Comparison of ENCODE assay signal across 17 cellular contexts in the genomic region with DNA sequence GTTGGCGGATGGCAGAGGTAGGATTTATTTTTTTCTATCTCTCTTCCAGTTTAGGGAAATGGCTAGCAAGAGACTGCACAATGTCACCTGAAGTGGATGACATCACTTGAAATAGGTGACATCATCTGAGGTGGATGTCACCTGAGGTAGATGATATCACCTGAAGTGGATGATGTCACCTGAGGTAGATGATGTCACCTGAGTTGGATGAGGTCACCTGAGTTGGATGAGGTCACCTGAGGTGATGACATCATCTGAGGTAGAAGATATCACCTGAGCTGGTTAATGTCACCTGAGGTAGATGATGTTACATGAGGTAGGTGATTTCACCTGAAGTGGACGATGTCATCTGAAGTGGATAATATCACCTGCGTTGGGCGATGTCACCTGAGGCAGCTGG.
DNase-seq lines count a peak whose midpoint lies in the region; TF ChIP-seq lines count a peak whose summit lies in the region.
"Had no signal": no experiment of that assay in that cellular context is flagged by ENCODE, and none has a peak within 500 bp of the region (broad histone marks: within the 10 kb centered on the region; RNA-seq: fewer than 3 reads in every experiment).

No MANE protein-coding gene starts in this region.

- H3K4me1 Mint-ChIP-seq in endodermal cell, result peaks cover 14% of the 10 kb centered on the region
- H3K4me1 Mint-ChIP-seq: B cell; CD4-positive, CD25-positive, alpha-beta regulatory T cell; T-helper 17 cell had no signal

- no peak overlapping the region for H3K27ac Mint-ChIP-seq in endodermal cell
- H3K27ac Mint-ChIP-seq: B cell; CD4-positive, CD25-positive, alpha-beta regulatory T cell; T-helper 17 cell had no signal

- no peak overlapping the region for H3K4me3 Mint-ChIP-seq in endodermal cell
- H3K4me3 Mint-ChIP-seq: B cell; CD4-positive, CD25-positive, alpha-beta regulatory T cell; T-helper 17 cell had no signal

- H3K4me1 ChIP-seq in endodermal cell (ENCODE audit: control insufficient read depth, insufficient read depth, low read length), result peaks cover 7% of the 10 kb centered on the region

- TF ChIP-seq CTCF in epithelial cell of esophagus (IDR thresholded peaks at IDR 0.05; ENCODE audit: insufficient read depth, low read depth, low read length, missing control alignments) (no peak), endodermal cell (conservative IDR thresholded peaks at IDR 0.05) (no peak)

- in situ Hi-C loops in KBM-7 (cut with MboI; ENCODE audit: low pct_unique_long_range_greater_than_20kb, low sequenced_read_pairs), result no loop called here

- H3K27me3 ChIP-seq in endodermal cell (ENCODE audit: control insufficient read depth, insufficient read depth, low read length, poor library complexity, severe bottlenecking), result no peaks in the 10 kb centered on the region

- peak; percentile 21 for DNase-seq in DMS 273 (lab: John Stamatoyannopoulos, UW; ENCODE audit: unreplicated experiment)
- no peak for DNase-seq in DMS 273 treated with DMSO at 0.1 percent for 48 hours (lab: John Stamatoyannopoulos, UW)
- DNase-seq in NCI-H345 (lab: John Stamatoyannopoulos, UW), result peak; percentile 47
- DNase-seq in NCI-H345 treated with DMSO at 0.1 percent for 48 hours (lab: John Stamatoyannopoulos, UW; ENCODE audit: unreplicated experiment), result no peak
- peak; percentile 20 for DNase-seq in NCI-H510A (lab: John Stamatoyannopoulos, UW)
- peak; percentile 21 for DNase-seq in epithelial cell of esophagus (ENCODE audit: low read depth)
- DNase-seq in endodermal cell, result no peak
- DNase-seq in KBM-7, result no peak
- DNase-seq: CD4-positive, CD25-positive, alpha-beta regulatory T cell; GDM1; NK-92 treated with Interleukin-12 subunit alpha and Interleukin-12 subunit beta, amount 100 ng/mL, for 24 hours; SIG-M5; T-helper 17 cell had no signal

- H3K9me3 ChIP-seq in endodermal cell (ENCODE audit: control insufficient read depth, low read length), result no peaks in the 10 kb centered on the region

- WGBS in endodermal cell (ENCODE audit: insufficient coverage in 1 of 2, insufficient read length in 1 of 2), 2 experiments, result 96 to 100% methylated on average over 2 to 4 of the region's 4 CpGs

- H3K27ac ChIP-seq in endodermal cell (ENCODE audit: low read depth, low read length), result no peak overlapping the region
- H3K27ac ChIP-seq: 22Rv1, KMS-11 had no signal

- no peak overlapping the region for H3K9ac ChIP-seq in endodermal cell (ENCODE audit: extremely low read depth, low read length, poor library complexity, severe bottlenecking)
- H3K9ac ChIP-seq: KMS-11 had no signal

- H3K36me3 ChIP-seq in endodermal cell (ENCODE audit: control insufficient read depth, insufficient read depth, low read length), result peaks cover 80% of the 10 kb centered on the region

- peaks cover 52% of the 10 kb centered on the region for H3K36me3 Mint-ChIP-seq in endodermal cell (ENCODE audit: low read depth)
- H3K36me3 Mint-ChIP-seq: CD4-positive, CD25-positive, alpha-beta regulatory T cell had no signal

- H3K9me3 Mint-ChIP-seq in endodermal cell, result no peaks in the 10 kb centered on the region

- H3K4me3 ChIP-seq in epithelial cell of esophagus (ENCODE audit: low read length) (no peak overlapping the region), endodermal cell (ENCODE audit: low read length) (no peak overlapping the region)
- H3K4me3 ChIP-seq: GM12878 had no signal

- H3K27me3 Mint-ChIP-seq in endodermal cell (ENCODE audit: insufficient read depth), result no peaks in the 10 kb centered on the region
- H3K27me3 Mint-ChIP-seq: B cell; CD4-positive, CD25-positive, alpha-beta regulatory T cell; T-helper 17 cell had no signal

Comparison
In these comparisons a context has a peak if more than half of its experiments do, and no peak if none do; other contexts are left out.
1. DNase-seq: peak in DMS 273 (single experiment), NCI-H345 (single experiment), NCI-H510A (single experiment) and epithelial cell of esophagus (single experiment); none in DMS 273 treated with DMSO at 0.1 percent for 48 hours (single experiment), NCI-H345 treated with DMSO at 0.1 percent for 48 hours (single experiment), endodermal cell (single experiment) and KBM-7 (single experiment).